Comparison of ENCODE assay signal across 16 cellular contexts in the genomic region with DNA sequence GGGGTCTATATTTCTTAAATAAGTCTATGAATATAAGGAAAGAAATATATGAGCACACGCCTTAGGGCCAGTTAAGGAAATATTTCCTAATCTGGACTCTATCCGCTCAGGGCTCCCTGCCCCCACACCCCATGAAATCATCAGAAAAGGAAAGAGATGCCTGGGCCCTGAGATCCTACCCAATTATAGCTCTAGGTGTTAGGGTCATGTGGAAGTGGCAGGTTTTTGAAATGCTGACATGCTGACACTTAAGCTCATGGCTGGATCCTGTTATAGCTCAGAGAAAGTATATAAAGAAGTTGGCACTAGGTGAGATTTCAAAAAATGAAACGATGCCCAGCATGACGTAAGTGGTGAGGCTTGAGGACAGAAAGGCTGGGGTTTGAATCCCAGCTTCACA.
"Had no signal": no experiment of that assay in that cellular context is flagged by ENCODE, and none has a peak within 500 bp of the region (broad histone marks: within the 10 kb centered on the region; RNA-seq: fewer than 3 reads in every experiment).

No MANE protein-coding gene starts in this region.

- H3K36me3 Mint-ChIP-seq: activated naive CD4-positive, alpha-beta T cell treated with anti-CD3 and anti-CD28 coated beads, Interleukin-2, amount 50 U/mL, for 24 hours; naive thymus-derived CD8-positive, alpha-beta T cell had no signal

- DNase-seq: activated CD4-positive, alpha-beta T cell treated with anti-CD3 and anti-CD28 coated beads, Interleukin-2, amount 50 U/mL, for 4 hours; activated T-cell treated with anti-CD3 and anti-CD28 coated beads, Interleukin-2, amount 50 U/mL, for 1 hour; esophagus squamous epithelium; foreskin keratinocyte; lower lobe of right lung; naive thymus-derived CD8-positive, alpha-beta T cell; sigmoid colon; stimulated activated CD4-positive, alpha-beta T cell treated with anti-CD3 and anti-CD28 coated beads, Interleukin-2, amount 100 ng/mL, for 48 hours had no signal

- H3K27me3 Mint-ChIP-seq: activated naive CD4-positive, alpha-beta T cell treated with anti-CD3 and anti-CD28 coated beads, Interleukin-2, amount 50 U/mL, for 24 hours; naive thymus-derived CD8-positive, alpha-beta T cell; stimulated activated naive CD8-positive, alpha-beta T cell treated with anti-CD3 and anti-CD28 coated beads, Interleukin-15, Interleukin-2, amounts not matched to agents 100 ng/mL and 50 ng/mL, for 24 hours had no signal

- H3K4me3 Mint-ChIP-seq: activated naive CD4-positive, alpha-beta T cell treated with anti-CD3 and anti-CD28 coated beads, Interleukin-2, amount 50 U/mL, for 24 hours; naive thymus-derived CD8-positive, alpha-beta T cell; stimulated activated naive CD8-positive, alpha-beta T cell treated with anti-CD3 and anti-CD28 coated beads, Interleukin-15, Interleukin-2, amounts not matched to agents 100 ng/mL and 50 ng/mL, for 24 hours; T-helper 2 cell treated with Interferon-gamma antibody and Interleukin-4, amounts not matched to agents 5 μg/mL and 100 μg/mL, for 36 hours had no signal

- H3K27ac Mint-ChIP-seq: activated naive CD4-positive, alpha-beta T cell treated with anti-CD3 and anti-CD28 coated beads, Interleukin-2, amount 50 U/mL, for 24 hours; progenitor cell of endocrine pancreas; stimulated activated naive CD8-positive, alpha-beta T cell treated with anti-CD3 and anti-CD28 coated beads, Interleukin-15, Interleukin-2, amounts not matched to agents 100 ng/mL and 50 ng/mL, for 24 hours; T-helper 2 cell treated with Interferon-gamma antibody and Interleukin-4, amounts not matched to agents 5 μg/mL and 100 μg/mL, for 36 hours had no signal

- H3K27ac ChIP-seq: esophagus squamous epithelium, foreskin keratinocyte, lower lobe of right lung had no signal

- ATAC-seq: activated CD4-positive, CD25-positive, alpha-beta regulatory T cell treated with anti-CD3 and anti-CD28 coated beads, Interleukin-2, amount 50 U/mL, for 24 hours; foreskin keratinocyte; naive thymus-derived CD8-positive, alpha-beta T cell had no signal

- H3K27me3 ChIP-seq: esophagus squamous epithelium, foreskin keratinocyte, sigmoid colon had no signal

- H3K9me3 Mint-ChIP-seq: activated naive CD4-positive, alpha-beta T cell treated with anti-CD3 and anti-CD28 coated beads, Interleukin-2, amount 50 U/mL, for 24 hours; naive thymus-derived CD8-positive, alpha-beta T cell; stimulated activated naive CD8-positive, alpha-beta T cell treated with anti-CD3 and anti-CD28 coated beads, Interleukin-15, Interleukin-2, amounts not matched to agents 100 ng/mL and 50 ng/mL, for 24 hours; T-helper 2 cell treated with Interferon-gamma antibody and Interleukin-4, amounts not matched to agents 5 μg/mL and 100 μg/mL, for 36 hours had no signal

- H3K9me3 ChIP-seq: esophagus squamous epithelium, lower lobe of right lung, sigmoid colon had no signal

- H3K36me3 ChIP-seq: esophagus squamous epithelium, lower lobe of right lung, sigmoid colon had no signal

- FAIRE-seq: endometrium, keratinocyte, urothelium cell line had no signal

- H3K4me3 ChIP-seq: esophagus squamous epithelium, lower lobe of right lung, sigmoid colon had no signal
